In the genomic region with DNA sequence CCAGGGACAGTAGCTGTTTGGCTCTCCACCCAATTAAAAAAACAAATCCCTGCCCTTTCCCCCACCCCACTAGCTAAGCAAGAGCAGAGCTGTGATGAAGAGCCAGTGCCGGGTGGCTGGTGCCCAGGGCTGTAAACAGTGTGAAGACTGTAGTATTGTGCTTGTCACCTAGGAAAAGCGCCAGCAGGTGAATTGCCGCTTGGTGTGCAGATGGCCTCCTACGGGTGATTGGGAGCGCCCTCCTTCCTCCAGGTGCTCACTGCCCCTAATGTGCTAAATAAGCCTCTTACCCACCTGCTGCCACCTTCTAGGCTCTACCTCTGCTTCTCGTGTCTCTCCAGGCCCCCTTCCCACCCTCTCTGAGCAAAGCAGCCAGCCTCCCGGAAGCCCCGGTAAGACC, we compare ENCODE assay signal across 8 cellular contexts. TPM values are rescaled to one million over a fixed set of nuclear protein-coding genes. Genes with fewer than 3 reads are reported as not detected.
A peak's percentile ranks its signal among the peaks of the same experiment; 100 is the strongest.
DNase-seq lines count a peak whose midpoint lies in the region; ATAC-seq and TF ChIP-seq lines count a peak whose summit lies in the region.

No MANE protein-coding gene starts in this region.

- no peaks in the 10 kb centered on the region for H3K9me2 ChIP-seq in PC-3 (replicated peaks; ENCODE audit: low read length)

- BruUV-seq in PC-3 (replicated peaks; lab: Mats Ljungman, UMichigan): TSS peak; percentile 7

- no peak overlapping the region for H3K4me2 ChIP-seq in PC-3 (ENCODE audit: low read length)

- no peaks in the 10 kb centered on the region for H3K9me3 Mint-ChIP-seq in activated CD4-positive, alpha-beta T cell treated with anti-CD3 and anti-CD28 coated beads for 36 hours (ENCODE audit: low read depth)

- no peaks in the 10 kb centered on the region for H3K27me3 Mint-ChIP-seq in activated CD4-positive, alpha-beta T cell treated with anti-CD3 and anti-CD28 coated beads for 36 hours

- H3K79me2 ChIP-seq in PC-3 (ENCODE audit: low read length): 0 out of 2 replicates have a peak, but pooled peaks cover 6% of the 10 kb centered on the region

- CTCF ChIA-PET in activated CD4-positive, alpha-beta T cell treated with anti-CD3 and anti-CD28 coated beads for 36 hours (lab: Charles Lee): interaction anchor here (0.6 kb wide), 1 partner anchor 642 kb away, joined by 3 read pairs; no protein-coding TSS in a partner anchor
- CTCF ChIA-PET in PC-3 (lab: Charles Lee): no interaction called here

- peaks cover 30% of the 10 kb centered on the region for H3K36me3 Mint-ChIP-seq in activated CD4-positive, alpha-beta T cell treated with anti-CD3 and anti-CD28 coated beads for 36 hours (ENCODE audit: low read depth)

- H3K4me3 ChIP-seq in PC-3 (ENCODE audit: low read length): no peak overlapping the region
- H3K4me3 ChIP-seq in iPS-20b (ENCODE audit: low read length): no peak overlapping the region

- H3K27ac ChIP-seq in PC-3 (ENCODE audit: low read length) (no peak overlapping the region), iPS-20b (ENCODE audit: low read length) (peak overlapping the region; percentile 44), temporal lobe (ENCODE audit: low read depth, low read length) (peak overlapping the region; percentile 63)

- H3K4me1 Mint-ChIP-seq in activated CD4-positive, alpha-beta T cell treated with anti-CD3 and anti-CD28 coated beads for 36 hours: peaks cover 5% of the 10 kb centered on the region

- no peak for ATAC-seq in activated CD4-positive, alpha-beta T cell treated with anti-CD3 and anti-CD28 coated beads for 36 hours
- ATAC-seq in PC-3: peak; percentile 27; the same call in 1 of the 2 replicates

- H3K27me3 ChIP-seq in PC-3 (ENCODE audit: low read length) (no peaks in the 10 kb centered on the region), iPS-20b (ENCODE audit: insufficient read depth, low read length) (no peaks in the 10 kb centered on the region)

- H2AFZ ChIP-seq in PC-3 (ENCODE audit: low read length): no peak overlapping the region

- POLR2A ChIA-PET in activated CD4-positive, alpha-beta T cell treated with anti-CD3 and anti-CD28 coated beads for 36 hours (lab: Charles Lee): no interaction called here
- POLR2A ChIA-PET in PC-3 (lab: Charles Lee; ENCODE audit: unreplicated experiment): no interaction called here

- H3K9me3 ChIP-seq in PC-3 (ENCODE audit: low read length) (no peaks in the 10 kb centered on the region), iPS-20b (ENCODE audit: insufficient read depth, low read depth, low read length) (no peaks in the 10 kb centered on the region)

- no peak for TF ChIP-seq CTCF in PC-3 (conservative IDR thresholded peaks at IDR 0.05; ENCODE audit: low read depth, low read length)

- no peak overlapping the region for H3K4me3 Mint-ChIP-seq in activated CD4-positive, alpha-beta T cell treated with anti-CD3 and anti-CD28 coated beads for 36 hours

- H3K36me3 ChIP-seq in PC-3 (ENCODE audit: low read depth, low read length) (peaks cover 44% of the 10 kb centered on the region), iPS-20b (ENCODE audit: insufficient read depth, low read depth, low read length) (peaks cover 84% of the 10 kb centered on the region)

- H4K20me1 ChIP-seq in PC-3 (ENCODE audit: low read length): no peaks in the 10 kb centered on the region

- no peaks in the 10 kb centered on the region for H3F3A ChIP-seq in PC-3 (ENCODE audit: low read length, unreplicated experiment)

- H3K4me1 ChIP-seq in PC-3 (ENCODE audit: insufficient read depth, low read length): no peaks in the 10 kb centered on the region
- H3K4me1 ChIP-seq in iPS-20b (ENCODE audit: insufficient read depth, low read length): peaks cover 31% of the 10 kb centered on the region

- no peak overlapping the region for H3K9ac ChIP-seq in PC-3 (ENCODE audit: low read length)
- H3K9ac ChIP-seq in iPS-20b (ENCODE audit: low read depth, low read length): peak overlapping the region; percentile 39; the same call in 1 of the 2 replicates

- peak overlapping the region; percentile 26 for H3K27ac Mint-ChIP-seq in activated CD4-positive, alpha-beta T cell treated with anti-CD3 and anti-CD28 coated beads for 36 hours

- in situ Hi-C loops in KBM-7 (cut with MboI; ENCODE audit: low pct_unique_long_range_greater_than_20kb, low sequenced_read_pairs): no loop called here

- intact Hi-C loops in activated CD4-positive, alpha-beta T cell treated with anti-CD3 and anti-CD28 coated beads for 36 hours (cut with DNase I, micrococcal nuclease): no loop called here
- intact Hi-C loops in PC-3 (cut with micrococcal nuclease): no loop called here

- no peak for DNase-seq in activated CD4-positive, alpha-beta T cell treated with anti-CD3 and anti-CD28 coated beads for 36 hours
- DNase-seq in activated CD4-positive, alpha-beta T cell treated with anti-CD3 and anti-CD28 coated beads, Interleukin-2, amount 50 U/mL, for 4 hours: no peak
- DNase-seq in PC-3: no peak
- DNase-seq in KBM-7: no peak
- no peak for DNase-seq in activated CD8-positive, alpha-beta memory T cell treated with anti-CD3 and anti-CD28 coated beads, Interleukin-2, amount 50 U/mL, for 4 hours
- no peak for DNase-seq in NCI-H2227 (lab: John Stamatoyannopoulos, UW; ENCODE audit: unreplicated experiment)

RNA-seq across cellular contexts. Expression of a gene that starts 18.4 kb away (rescaled TPM):
- total RNA-seq in activated CD4-positive, alpha-beta T cell treated with anti-CD3 and anti-CD28 coated beads for 36 hours: under 1 TPM in 1 of 2 experiments, not detected in 1; 0.21 TPM
- total RNA-seq in PC-3 (2014; rRNA removed) (0.23 TPM in 1 of 2 replicates, not detected in the other), temporal lobe (not detected)

RNA-seq across cellular contexts. Expression of a gene that starts 41.1 kb away (rescaled TPM):
- 100 to 1,000 TPM; 147 to 167 TPM for total RNA-seq in activated CD4-positive, alpha-beta T cell treated with anti-CD3 and anti-CD28 coated beads for 36 hours
- 275 and 314 TPM in 2 replicates for total RNA-seq in PC-3 (2014; rRNA removed)
- total RNA-seq in temporal lobe: 90.2 TPM

RNA-seq across cellular contexts. Expression of a gene that starts 59.0 kb away (rescaled TPM):
- 10 to 100 TPM in 1 of 2 experiments, 1 to 10 TPM in 1; 8.6 to 10.7 TPM for total RNA-seq in activated CD4-positive, alpha-beta T cell treated with anti-CD3 and anti-CD28 coated beads for 36 hours
- total RNA-seq in PC-3 (2014; rRNA removed) (29.4 and 32.5 TPM in 2 replicates), temporal lobe (9.3 TPM)
